In genomic region chr6:85705220-85705619, GRCh38 we compare ENCODE assay signal across 29 cellular contexts.
"Had no signal": no experiment of that assay in that cellular context is flagged by ENCODE, and none has a peak within 500 bp of the region (broad histone marks: within the 10 kb centered on the region; RNA-seq: fewer than 3 reads in every experiment).

No MANE protein-coding gene starts in this region.

- DNase-seq: Kasumi-1, KG1, MG63, NCI-H1048, NCI-H1092 treated with DMSO at 0.1 percent for 48 hours, NCI-H1105 treated with DMSO at 0.1 percent for 48 hours, NCI-H1417, NCI-H1436, NCI-H146, NCI-H1694, NCI-H187, NCI-H1930, NCI-H2029 treated with DMSO at 0.1 percent for 48 hours, NCI-H2171 treated with DMSO at 0.1 percent for 48 hours, NCI-H2227 treated with DMSO at 0.1 percent for 48 hours, NCI-H345, NCI-H446, NCI-H510A treated with DMSO at 0.1 percent for 48 hours, NCI-H524 treated with DMSO at 0.1 percent for 48 hours, NCI-H526 treated with DMSO at 0.1 percent for 48 hours, NCI-H774, PC-9, SHP77, SIG-M5, SJCRH30 had no signal

- H3K9me3 ChIP-seq: MG63, SJCRH30 had no signal

- H3K4me1 ChIP-seq: SJCRH30 had no signal

- ATAC-seq: Right ventricle myocardium inferior, SK-N-SH treated with all-trans-retinoic acid at 6 μM for 48 hours had no signal

- H3K27ac ChIP-seq: PC-9, RWPE1, SJCRH30, SK-N-MC had no signal

- H3K4me3 ChIP-seq: MG63, PC-9, SJCRH30, SK-N-MC had no signal

- H3K4me2 ChIP-seq: PC-9 had no signal

- H3K27me3 ChIP-seq: MG63, SJCRH30 had no signal

- H3K36me3 ChIP-seq: MG63, SJCRH30 had no signal

- H2AFZ ChIP-seq: PC-9 had no signal
